In genomic region chr17:4426499-4427208, GRCh38 we compare ENCODE assay signal across 2 cellular contexts.
TF ChIP-seq lines count a peak whose summit lies in the region.

No MANE protein-coding gene starts in this region.

TF ChIP-seq in GM23338, 12 proteins besides CTCF, POLR2A, EP300 and RAD21:
- TF ChIP-seq JUNB (IDR thresholded peaks at IDR 0.05; ENCODE audit: unreplicated experiment) (no peak), POLR2AphosphoS5 (IDR thresholded peaks at IDR 0.05; ENCODE audit: low read depth) (no peak), ZNF331 (CRISPR knock-in tag; IDR thresholded peaks at IDR 0.05; ENCODE audit: low read depth) (no peak), STAT1 (IDR thresholded peaks at IDR 0.05; ENCODE audit: unreplicated experiment) (no peak), ETS1 (IDR thresholded peaks at IDR 0.05) (no peak), NANOG (IDR thresholded peaks at IDR 0.05; ENCODE audit: borderline replicate concordance) (no peak), REST (IDR thresholded peaks at IDR 0.05; ENCODE audit: unreplicated experiment) (no peak), ZNF462 (CRISPR knock-in tag; IDR thresholded peaks at IDR 0.05) (no peak), ZNF114 (CRISPR knock-in tag; IDR thresholded peaks at IDR 0.05) (no peak), CREB1 (CRISPR knock-in tag; IDR thresholded peaks at IDR 0.05; ENCODE audit: low read depth) (no peak), EZH2phosphoT487 (IDR thresholded peaks at IDR 0.05; ENCODE audit: unreplicated experiment) (no peak), EZH2 (IDR thresholded peaks at IDR 0.05; ENCODE audit: low read depth, unreplicated experiment) (no peak)
TF ChIP-seq in GM23338: peak in this region for 0.

TF ChIP-seq in GM12878, 131 proteins besides CTCF, POLR2A, EP300 and RAD21:
- TF ChIP-seq BCL11A (IDR thresholded peaks at IDR 0.05; ENCODE audit: low read depth, low read length) (no peak), ETV6 (conservative IDR thresholded peaks at IDR 0.05 in 1 of 2, IDR thresholded peaks at IDR 0.05 in 1 of 2; ENCODE audit: borderline replicate concordance in 1 of 2, low read depth in 1 of 2) (no peak), ESRRA (IDR thresholded peaks at IDR 0.05; ENCODE audit: low read length) (no peak), BCLAF1 (IDR thresholded peaks at IDR 0.05) (no peak), CREB1 (IDR thresholded peaks at IDR 0.05; ENCODE audit: low read depth) (no peak), SPI1 (IDR thresholded peaks at IDR 0.05; ENCODE audit: borderline replicate concordance, insufficient read depth, low read depth, low read length) (no peak), MTA2 (IDR thresholded peaks at IDR 0.05; ENCODE audit: low read depth) (no peak), PKNOX1 (IDR thresholded peaks at IDR 0.05) (no peak), MAX (IDR thresholded peaks at IDR 0.05; ENCODE audit: low read depth, low read length) (no peak), TCF7 (IDR thresholded peaks at IDR 0.05; ENCODE audit: borderline replicate concordance) (no peak), EED (IDR thresholded peaks at IDR 0.05; ENCODE audit: low read depth) (no peak), YBX1 (IDR thresholded peaks at IDR 0.05) (no peak), LARP7 (IDR thresholded peaks at IDR 0.05) (no peak), STAT3 (IDR thresholded peaks at IDR 0.05; ENCODE audit: low read depth, low read length) (no peak), E4F1 (IDR thresholded peaks at IDR 0.05; ENCODE audit: borderline replicate concordance, partially characterized antibody) (no peak)
